9 cellular contexts compared by ENCODE assay signal in genomic region chr12:89389755-89390661, GRCh38. TPM values are rescaled to one million over a fixed set of nuclear protein-coding genes. Genes with fewer than 3 reads are reported as not detected.
DNase-seq lines count a peak whose midpoint lies in the region; ATAC-seq and FAIRE-seq lines count a peak whose summit lies in the region.
"Had no signal": no experiment of that assay in that cellular context is flagged by ENCODE, and none has a peak within 500 bp of the region (broad histone marks: within the 10 kb centered on the region; RNA-seq: fewer than 3 reads in every experiment).

No MANE protein-coding gene starts in this region.

- no peaks in the 10 kb centered on the region for H3K27me3 ChIP-seq in small intestine (ENCODE audit: control insufficient read depth in 2 of 2, insufficient read depth in 2 of 2, low read length in 2 of 2)

- H3K4me3 Mint-ChIP-seq in activated CD4-positive, alpha-beta T cell treated with anti-CD3 and anti-CD28 coated beads, Interleukin-2, amount 10 ng/mL, durations not matched to agents 24 days and 14 days, result no peak overlapping the region

- peaks cover 26% of the 10 kb centered on the region for H3K4me1 Mint-ChIP-seq in activated CD4-positive, alpha-beta T cell treated with anti-CD3 and anti-CD28 coated beads, Interleukin-2, amount 10 ng/mL, durations not matched to agents 24 days and 14 days

- peak overlapping the region; percentile 67 for H3K27ac Mint-ChIP-seq in activated CD4-positive, alpha-beta T cell treated with anti-CD3 and anti-CD28 coated beads, Interleukin-2, amount 10 ng/mL, durations not matched to agents 24 days and 14 days

- H3K36me3 Mint-ChIP-seq in activated CD4-positive, alpha-beta T cell treated with anti-CD3 and anti-CD28 coated beads, Interleukin-2, amount 10 ng/mL, durations not matched to agents 24 days and 14 days (ENCODE audit: low read depth), result peaks cover 6% of the 10 kb centered on the region

- H3K27ac ChIP-seq in small intestine (ENCODE audit: low read depth in 1 of 2, low read length in 1 of 2), result peak overlapping the region; percentile 85 to 90

- H3K4me1 ChIP-seq in small intestine (ENCODE audit: control insufficient read depth in 2 of 2, insufficient read depth in 1 of 2, low read depth in 1 of 2, low read length in 1 of 2), result peaks cover 6 to 8% of the 10 kb centered on the region in 2 donors

- ATAC-seq in left cardiac atrium (peak; percentile 62 to 76), GM18867 (IDR thresholded peaks at IDR 0.05; ENCODE audit: unreplicated experiment) (no peak)

- peaks cover 6% of the 10 kb centered on the region for H3K9me3 Mint-ChIP-seq in activated CD4-positive, alpha-beta T cell treated with anti-CD3 and anti-CD28 coated beads, Interleukin-2, amount 10 ng/mL, durations not matched to agents 24 days and 14 days

- H3K9me3 ChIP-seq in small intestine (ENCODE audit: control insufficient read depth, low read depth), result no peaks in the 10 kb centered on the region

- intact Hi-C loops in activated CD4-positive, alpha-beta T cell treated with anti-CD3 and anti-CD28 coated beads, Interleukin-2, amount 10 ng/mL, durations not matched to agents 24 days and 14 days (cut with micrococcal nuclease), result loop anchor here (1.0 to 5.0 kb wide), 5 partner anchors 15 to 350 kb away; partner anchors contain the start of gene DUSP6
- intact Hi-C loops in left cardiac atrium (cut with DNase I), result loop anchor here (5.0 to 10.0 kb wide), 3 partner anchors 38 to 65 kb away; partner anchors contain the start of gene DUSP6 (in 1 of the 2)

- H3K36me3 ChIP-seq in small intestine (ENCODE audit: control insufficient read depth in 2 of 2, insufficient read depth in 2 of 2, low read length in 2 of 2), result no peaks in the 10 kb centered on the region

- no peaks in the 10 kb centered on the region for H3K27me3 Mint-ChIP-seq in activated CD4-positive, alpha-beta T cell treated with anti-CD3 and anti-CD28 coated beads, Interleukin-2, amount 10 ng/mL, durations not matched to agents 24 days and 14 days

- 20 to 38% (median 30%) methylated on average over 6 of the region's 6 CpGs for WGBS in small intestine, 3 donors

- H3K4me3 ChIP-seq in small intestine (ENCODE audit: low read depth in 1 of 2, low read length in 2 of 2), result no peak overlapping the region

- no peak for FAIRE-seq in small intestine (lab: Jason Lieb, UNC)

- no peak for DNase-seq in activated CD4-positive, alpha-beta T cell treated with anti-CD3 and anti-CD28 coated beads, Interleukin-2, amount 10 ng/mL, durations not matched to agents 24 days and 14 days
- DNase-seq in activated CD4-positive, alpha-beta T cell treated with anti-CD3 and anti-CD28 coated beads for 4 hours, result no peak
- DNase-seq in LHCN-M2 (ENCODE audit: low read depth) (peak; percentile 5), left cardiac atrium (no peak), small intestine (peak; percentile 86), GM03348 (ENCODE audit: low spot score) (no peak), NCI-H2081 treated with DMSO at 0.1 percent for 48 hours (lab: John Stamatoyannopoulos, UW) (no peak)
- DNase-seq: anterior cingulate cortex had no signal

RNA-seq across cellular contexts. Expression of gene DUSP6, which starts 37.7 kb away (rescaled TPM):
- total RNA-seq in activated CD4-positive, alpha-beta T cell treated with anti-CD3 and anti-CD28 coated beads, Interleukin-2, amount 10 ng/mL, durations not matched to agents 24 days and 14 days, result 95.5 and 96.7 TPM in 2 replicates
- total RNA-seq in LHCN-M2 (2014; rRNA removed) (28.3 and 31.6 TPM in 2 replicates), left cardiac atrium (10 to 100 TPM; 47.8 to 53.2 TPM)
- polyA plus RNA-seq in LHCN-M2 (2012), result 5.3 TPM
- 10 to 100 TPM; 10.3 to 28.2 (median 20.0) TPM for polyA plus RNA-seq in small intestine

Comparison
In these comparisons a context has a peak if more than half of its experiments do, and no peak if none do; other contexts are left out.
1. DNase-seq: peak in LHCN-M2 (single experiment) and small intestine (single experiment); none in activated CD4-positive, alpha-beta T cell treated with anti-CD3 and anti-CD28 coated beads, Interleukin-2, amount 10 ng/mL, durations not matched to agents 24 days and 14 days (single experiment), activated CD4-positive, alpha-beta T cell treated with anti-CD3 and anti-CD28 coated beads for 4 hours (0 of 2), left cardiac atrium (single experiment), GM03348 (single experiment) and NCI-H2081 treated with DMSO at 0.1 percent for 48 hours (single experiment).